In genomic region chr1:234986750-234987414, GRCh38 we compare ENCODE assay signal across 9 cellular contexts.
DNase-seq lines count a peak whose midpoint lies in the region; ATAC-seq, FAIRE-seq and TF ChIP-seq lines count a peak whose summit lies in the region.
"Had no signal": no experiment of that assay in that cellular context is flagged by ENCODE, and none has a peak within 500 bp of the region (broad histone marks: within the 10 kb centered on the region; RNA-seq: fewer than 3 reads in every experiment).

No MANE protein-coding gene starts in this region.

- H3K4ac ChIP-seq in H1 (replicated peaks; ENCODE audit: insufficient read length, low read depth, low read length), result no peak overlapping the region

- peak overlapping the region in 4 of 6 donors; percentile 3 to 58 (median 40) for H3K27ac Mint-ChIP-seq in naive B cell

- no peak overlapping the region for H3K23ac ChIP-seq in H1 (ENCODE audit: insufficient read length)

- TF ChIP-seq RAD21 in H1 (IDR thresholded peaks at IDR 0.05 in 1 of 2, conservative IDR thresholded peaks at IDR 0.05 in 1 of 2; ENCODE audit: low read depth in 2 of 2, low read length in 2 of 2), result no peak

- H2BK5ac ChIP-seq in H1 (ENCODE audit: low read depth, low read length), result peak overlapping the region; percentile 76

- TF ChIP-seq POLR2A in H1 (IDR thresholded peaks at IDR 0.05; ENCODE audit: control extremely low read depth in 1 of 2, low read depth in 2 of 2, low read length in 2 of 2), result no peak

- H2BK120ac ChIP-seq in H1 (replicated peaks; ENCODE audit: low read depth, low read length), result peak overlapping the region; percentile 68

- H3K14ac ChIP-seq in H1 (ENCODE audit: insufficient read length), result no peak overlapping the region

- H3K4me3 Mint-ChIP-seq in naive B cell, result no peak overlapping the region

- H4K5ac ChIP-seq in H1 (ENCODE audit: insufficient read length, low read depth, low read length), result no peak overlapping the region

- H3K18ac ChIP-seq in H1 (ENCODE audit: extremely low read depth, low read length), result peak overlapping the region; percentile 82; the same call in 1 of the 2 replicates

- H3K4me2 ChIP-seq in H1 (ENCODE audit: insufficient read depth in 1 of 2, low read depth in 2 of 2, low read length in 2 of 2), result peak overlapping the region; percentile 1 to 24; a peak in 2 of 4 replicates

- H3K36me3 ChIP-seq in Panc1 (ENCODE audit: control insufficient read depth, insufficient read depth, low read length), result no peaks in the 10 kb centered on the region
- no peaks in the 10 kb centered on the region for H3K36me3 ChIP-seq in H1 (ENCODE audit: control insufficient read depth in 2 of 4, insufficient read depth in 4 of 4, low read length in 3 of 4)

- H4K91ac ChIP-seq in H1 (replicated peaks; ENCODE audit: insufficient read length, low read length), result peak overlapping the region; percentile 83

- no peak overlapping the region for H4K8ac ChIP-seq in H1 (ENCODE audit: extremely low read depth, insufficient read depth, low read length)

- FAIRE-seq in H1 (lab: Jason Lieb, UNC) (no peak), RCC 7860 (lab: Jason Lieb, UNC) (no peak)

- no peak overlapping the region for H2AK5ac ChIP-seq in H1 (ENCODE audit: low read depth, low read length)

- H3K27me3 ChIP-seq in AG04450 (ENCODE audit: control insufficient read depth, insufficient read depth, low read length), result no peaks in the 10 kb centered on the region
- H3K27me3 ChIP-seq in Panc1 (ENCODE audit: control insufficient read depth, insufficient read depth, low read length), result no peaks in the 10 kb centered on the region
- H3K27me3 ChIP-seq in H1 (replicated peaks in 1 of 4; ENCODE audit: control insufficient read depth in 3 of 4, extremely low read depth in 1 of 4, insufficient read depth in 3 of 4, low read length in 3 of 4), result no peaks in the 10 kb centered on the region

- no peaks in the 10 kb centered on the region for H4K20me1 ChIP-seq in H1 (replicated peaks in 1 of 2; ENCODE audit: control insufficient read depth in 1 of 2, insufficient read depth in 2 of 2, low read length in 2 of 2)

- TF ChIP-seq CTCF in AG04450 (IDR thresholded peaks at IDR 0.05; ENCODE audit: low read depth, low read length) (no peak), Panc1 (IDR thresholded peaks at IDR 0.05) (no peak), H1 (IDR thresholded peaks at IDR 0.05; ENCODE audit: control extremely low read depth in 1 of 3, insufficient read depth in 1 of 3, low read depth in 1 of 3, low read length in 3 of 3) (no peak)

- BruUV-seq in Panc1 (replicated peaks; lab: Mats Ljungman, UMichigan), result no TSS peak

- H3K9ac ChIP-seq in H1 (replicated peaks in 1 of 4; ENCODE audit: extremely low read depth in 1 of 4, low read depth in 3 of 4, low read length in 3 of 4), result no peak overlapping the region

- H3K27me3 Mint-ChIP-seq in naive B cell, result no peaks in the 10 kb centered on the region

- peak overlapping the region; percentile 75; the same call in 1 of the 2 replicates for H2BK20ac ChIP-seq in H1 (ENCODE audit: low read length)

- intact Hi-C loops in Panc1 (cut with micrococcal nuclease; ENCODE audit: unreplicated experiment), result no loop called here

- no peaks in the 10 kb centered on the region; the same call in none of the 2 replicates for H3K9me3 ChIP-seq in AG04450 (ENCODE audit: control insufficient read depth, insufficient read depth, low read length)
- peaks cover 3% of the 10 kb centered on the region; the same call in 1 of the 2 replicates for H3K9me3 ChIP-seq in Panc1 (ENCODE audit: control insufficient read depth, insufficient read depth, low read depth, low read length)
- no peaks in the 10 kb centered on the region for H3K9me3 ChIP-seq in H1 (ENCODE audit: insufficient read depth in 2 of 2, low read depth in 1 of 2, low read length in 1 of 2)

- H2BK12ac ChIP-seq in H1 (ENCODE audit: low read depth, low read length), result peak overlapping the region; percentile 97

- H3K4me3 ChIP-seq in AG04450 (ENCODE audit: low read depth, low read length) (no peak overlapping the region), Panc1 (ENCODE audit: low read depth in 2 of 2, low read length in 2 of 2) (no peak overlapping the region), H1 (ENCODE audit: extremely low read depth in 1 of 4, insufficient read depth in 2 of 4, low read depth in 3 of 4, low read length in 4 of 4) (no peak overlapping the region; a peak in 1 of 8 replicates)

- 0 out of 2 replicates have a peak, but pooled peaks cover 2% of the 10 kb centered on the region for H3K23me2 ChIP-seq in H1 (ENCODE audit: low read depth, low read length)

- no peaks in the 10 kb centered on the region for H3K79me2 ChIP-seq in H1 (ENCODE audit: control insufficient read depth in 1 of 2, insufficient read depth in 2 of 2, low read length in 2 of 2)

- no peak overlapping the region for H2BK15ac ChIP-seq in H1 (ENCODE audit: low read length)

- no peak overlapping the region for H3K56ac ChIP-seq in H1 (replicated peaks; ENCODE audit: insufficient read length, low read depth, low read length)

- peaks cover 25 to 41% (median 33%) of the 10 kb centered on the region in 3 donors for H3K4me1 Mint-ChIP-seq in naive B cell

- H3K27ac ChIP-seq in AG04450 (ENCODE audit: low read depth, low read length), result peak overlapping the region; percentile 79
- H3K27ac ChIP-seq in Panc1 (ENCODE audit: low read length), result peak overlapping the region; percentile 100
- H3K27ac ChIP-seq in H1 (ENCODE audit: low read depth, low read length), result peak overlapping the region; percentile 46

- in situ Hi-C loops in Panc1 (cut with HindIII; ENCODE audit: low pct_unique_long_range_greater_than_20kb, low sequenced_read_pairs), result loop anchor here (25.0 kb wide), 1 partner anchor 250 kb away; no protein-coding TSS in a partner anchor

- TF ChIP-seq EP300 in H1 (IDR thresholded peaks at IDR 0.05; ENCODE audit: borderline replicate concordance in 1 of 2, low read depth in 2 of 2, low read length in 2 of 2), result no peak

- DNase-seq in AG04450 (ENCODE audit: low read depth, low spot score) (no peak), Panc1 (ENCODE audit: low read depth, low spot score) (no peak), H1 (ENCODE audit: low read depth in 1 of 2, low spot score in 2 of 2) (no peak), naive B cell (no peak), GM19238 (ENCODE audit: insufficient read length, low spot score) (no peak), RCC 7860 (ENCODE audit: low spot score) (no peak), NCI-H345 treated with DMSO at 0.1 percent for 48 hours (lab: John Stamatoyannopoulos, UW; ENCODE audit: unreplicated experiment) (no peak), NCI-H1694 (lab: John Stamatoyannopoulos, UW) (no peak)
- DNase-seq: activated T-cell treated with anti-CD3 and anti-CD28 coated beads, Interleukin-2, amount 50 U/mL, for 48 hours had no signal

- H3K9me3 Mint-ChIP-seq in naive B cell, result no peaks in the 10 kb centered on the region

- WGBS in H1 (ENCODE audit: extremely low coverage in 1 of 2, insufficient coverage in 1 of 2, insufficient read length in 1 of 2, insufficient replicate concordance in 2 of 2, low coverage in 1 of 2, low lambda C conversion rate in 2 of 2, missing lambda C conversion rate in 1 of 2), 2 experiments, result 61% methylated on average over 9 of the region's 9 CpGs; no CpG with 5 or more reads in 1 of the 2 experiments

- peaks cover 52% of the 10 kb centered on the region for H3K4me1 ChIP-seq in Panc1 (ENCODE audit: control insufficient read depth, insufficient read depth, low read length)
- peaks cover 5 to 14% (median 9%) of the 10 kb centered on the region in 4 experiments; a peak in 6 of 7 replicates for H3K4me1 ChIP-seq in H1 (replicated peaks in 1 of 4; ENCODE audit: control insufficient read depth in 3 of 4, insufficient read depth in 4 of 4, low read length in 3 of 4)

- H3K79me1 ChIP-seq in H1 (ENCODE audit: low read depth, low read length), result no peaks in the 10 kb centered on the region

- H2AFZ ChIP-seq in H1 (ENCODE audit: low read length), result peak overlapping the region; percentile 68; the same call in 1 of the 2 replicates

- POLR2A ChIA-PET in AG04450 (lab: Yijun Ruan, JAX), result interaction anchor here (0.6 to 1.5 kb wide), 3 partner anchors 17 to 372 kb away, joined by 3 to 4 read pairs (median 4); no protein-coding TSS in a partner anchor
- POLR2A ChIA-PET in Panc1 (lab: Charles Lee), result interaction anchor here (0.6 to 1.0 kb wide), 2 partner anchors 12 to 263 kb away, joined by 3 to 6 read pairs; no protein-coding TSS in a partner anchor
- POLR2A ChIA-PET in H1 (lab: Charles Lee; ENCODE audit: partially characterized antibody), result interaction anchor here (1.4 to 2.6 kb wide), 3 partner anchors 11 to 104 kb away, joined by 5 to 9 read pairs (median 6); no protein-coding TSS in a partner anchor

- ATAC-seq in Panc1 (peak; percentile 71), naive B cell (ENCODE audit: low read depth in 2 of 2) (no peak)

- CTCF ChIA-PET in AG04450 (lab: Charles Lee), result interaction anchor here (0.8 to 1.5 kb wide), 3 partner anchors 9 to 97 kb away, joined by 3 read pairs; no protein-coding TSS in a partner anchor
- CTCF ChIA-PET in Panc1 (lab: Charles Lee), result no interaction called here
- CTCF ChIA-PET in H1 (lab: Charles Lee; ENCODE audit: partially characterized antibody), result interaction anchor here (0.8 to 2.6 kb wide), 4 partner anchors 9 to 104 kb away, joined by 3 to 8 read pairs (median 4); no protein-coding TSS in a partner anchor

- no peaks in the 10 kb centered on the region for H3K36me3 Mint-ChIP-seq in naive B cell

TF ChIP-seq in H1, 55 proteins besides CTCF, POLR2A, EP300 and RAD21 (continues in another document):
- TF ChIP-seq RNF2 (IDR thresholded peaks at IDR 0.05; ENCODE audit: borderline replicate concordance, low read depth, low read length, missing control alignments, poor library complexity, severe bottlenecking) (no peak), ATF3 (IDR thresholded peaks at IDR 0.05; ENCODE audit: insufficient read depth, low read depth, low read length) (no peak)

Comparison
In these comparisons a context has a peak if more than half of its experiments do, and no peak if none do; other contexts are left out.
1. H3K27ac ChIP-seq: peak in every context shown above with its lines; median percentile 100 in Panc1; 79 in AG04450; 46 in H1.